ENCODE assay signal across 30 cellular contexts in genomic region chr16:70756071-70756470, GRCh38. TPM values are rescaled to one million over a fixed set of nuclear protein-coding genes. Genes with fewer than 3 reads are reported as not detected.
DNase-seq lines count a peak whose midpoint lies in the region; ATAC-seq, FAIRE-seq and TF ChIP-seq lines count a peak whose summit lies in the region.
"Had no signal": no experiment of that assay in that cellular context is flagged by ENCODE, and none has a peak within 500 bp of the region (broad histone marks: within the 10 kb centered on the region; RNA-seq: fewer than 3 reads in every experiment).

No MANE protein-coding gene starts in this region.

- no peak for ATAC-seq in stimulated activated effector memory CD8-positive, alpha-beta T cell treated with anti-CD3 and anti-CD28 coated beads, Interleukin-12 subunit alpha, Interleukin-12 subunit beta, amount 100 ng/mL, for 72 hours
- ATAC-seq: activated naive CD4-positive, alpha-beta T cell treated with anti-CD3 and anti-CD28 coated beads, Interleukin-2, amount 50 U/mL, for 72 hours; activated T-cell treated with anti-CD3 and anti-CD28 coated beads, Interleukin-2, amount 50 U/mL, for 72 hours; heart right ventricle; left colon had no signal

- H3K23ac ChIP-seq in mesendoderm (ENCODE audit: low read length): no peak overlapping the region

- peaks cover 2% of the 10 kb centered on the region for H3K27me3 Mint-ChIP-seq in brain
- H3K27me3 Mint-ChIP-seq: activated B cell treated with CpG ODN at 0.5 μM for 24 hours, IgD-negative memory B cell, type B pancreatic cell had no signal

- TF ChIP-seq POLR2A in adrenal gland (IDR thresholded peaks at IDR 0.05): no peak

- no peak overlapping the region for H4K5ac ChIP-seq in mesendoderm (ENCODE audit: low read length)

- CTCF ChIA-PET in RWPE1 (lab: Yijun Ruan, JAX): interaction anchor here (0.6 to 0.9 kb wide), 2 partner anchors 15 to 19 kb away, joined by 3 to 4 read pairs; no protein-coding TSS in a partner anchor

- H2BK5ac ChIP-seq in mesendoderm (ENCODE audit: low read length): no peak overlapping the region

- H3K18ac ChIP-seq in mesendoderm (ENCODE audit: low read length): no peak overlapping the region

- H3K4me1 Mint-ChIP-seq in brain: peaks cover 78% of the 10 kb centered on the region
- peaks cover 6% of the 10 kb centered on the region for H3K4me1 Mint-ChIP-seq in stimulated activated effector memory CD8-positive, alpha-beta T cell treated with anti-CD3 and anti-CD28 coated beads, Interleukin-12 subunit alpha, Interleukin-12 subunit beta, amount 100 ng/mL, for 72 hours
- H3K4me1 Mint-ChIP-seq: activated B cell treated with CpG ODN at 0.5 μM for 24 hours, IgD-negative memory B cell had no signal

- no peaks in the 10 kb centered on the region for H3K9me3 Mint-ChIP-seq in brain
- no peaks in the 10 kb centered on the region for H3K9me3 Mint-ChIP-seq in stimulated activated effector memory CD8-positive, alpha-beta T cell treated with anti-CD3 and anti-CD28 coated beads, Interleukin-12 subunit alpha, Interleukin-12 subunit beta, amount 100 ng/mL, for 72 hours
- H3K9me3 Mint-ChIP-seq: activated B cell treated with CpG ODN at 0.5 μM for 24 hours; activated naive CD4-positive, alpha-beta T cell treated with anti-CD3 and anti-CD28 coated beads, Interleukin-2, amount 50 U/mL, for 72 hours; activated T-cell treated with anti-CD3 and anti-CD28 coated beads, Interleukin-2, amount 50 U/mL, for 72 hours; IgD-negative memory B cell; type B pancreatic cell had no signal

- H3K27ac Mint-ChIP-seq in brain: peak overlapping the region in 4 of 5 experiments; percentile 26 to 82 (median 36)
- H3K27ac Mint-ChIP-seq in stimulated activated effector memory CD8-positive, alpha-beta T cell treated with anti-CD3 and anti-CD28 coated beads, Interleukin-12 subunit alpha, Interleukin-12 subunit beta, amount 100 ng/mL, for 72 hours: peak overlapping the region; percentile 57
- H3K27ac Mint-ChIP-seq: activated B cell treated with CpG ODN at 0.5 μM for 24 hours; activated T-cell treated with anti-CD3 and anti-CD28 coated beads, Interleukin-2, amount 50 U/mL, for 72 hours; IgD-negative memory B cell had no signal

- H2AK5ac ChIP-seq in mesendoderm (ENCODE audit: low read length): no peak overlapping the region

- H3K9ac ChIP-seq in kidney (ENCODE audit: low read length in 2 of 2): no peak overlapping the region
- H3K9ac ChIP-seq in mesendoderm (ENCODE audit: low read length): no peak overlapping the region

- no peak overlapping the region for H3K56ac ChIP-seq in mesendoderm (ENCODE audit: low read length)

- H3K4me1 ChIP-seq in kidney (ENCODE audit: control insufficient read depth in 1 of 2, insufficient read depth in 1 of 2, low read depth in 1 of 2, low read length in 2 of 2): peaks cover 9 to 37% of the 10 kb centered on the region in 2 donors
- peaks cover 14 to 16% of the 10 kb centered on the region in 2 donors for H3K4me1 ChIP-seq in adrenal gland (replicated peaks in 1 of 2)
- H3K4me1 ChIP-seq in mesendoderm (ENCODE audit: control insufficient read depth, low read depth, low read length): no peaks in the 10 kb centered on the region

- intact Hi-C loops in kidney (cut with DNase I): no loop called here
- intact Hi-C loops in adrenal gland (cut with DNase I): loop anchor here in 1 of 2 donors (5.0 kb wide), 1 partner anchor 74 kb away; no protein-coding TSS in a partner anchor

- H3K4me3 ChIP-seq in kidney (ENCODE audit: low read length in 2 of 2) (no peak overlapping the region), adrenal gland (no peak overlapping the region), mesendoderm (ENCODE audit: low read length) (no peak overlapping the region)
- H3K4me3 ChIP-seq: heart right ventricle, SJSA1 had no signal

- H3K27ac ChIP-seq in RWPE1: peak overlapping the region; percentile 95
- H3K27ac ChIP-seq in kidney (ENCODE audit: low read depth in 2 of 2, low read length in 2 of 2): no peak overlapping the region
- no peak overlapping the region for H3K27ac ChIP-seq in adrenal gland
- H3K27ac ChIP-seq in mesendoderm (ENCODE audit: low read depth, low read length): no peak overlapping the region
- H3K27ac ChIP-seq: heart right ventricle, neutrophil, SJSA1 had no signal

- H3K9me3 ChIP-seq in kidney (ENCODE audit: control insufficient read depth in 1 of 2, low read length in 2 of 2) (no peaks in the 10 kb centered on the region), adrenal gland (replicated peaks in 1 of 3) (no peaks in the 10 kb centered on the region)
- H3K9me3 ChIP-seq: Caco-2, heart right ventricle, neutrophil, SJSA1 had no signal

- no peaks in the 10 kb centered on the region for H3K79me1 ChIP-seq in mesendoderm (ENCODE audit: low read length)

- peaks cover 0 to 5% of the 10 kb centered on the region in 2 donors for H3K36me3 ChIP-seq in kidney (ENCODE audit: control insufficient read depth in 1 of 2, insufficient read depth in 2 of 2, low read length in 2 of 2)
- H3K36me3 ChIP-seq in adrenal gland (replicated peaks in 1 of 2): peaks cover 0 to 22% of the 10 kb centered on the region in 2 donors
- no peaks in the 10 kb centered on the region for H3K36me3 ChIP-seq in mesendoderm (ENCODE audit: control insufficient read depth, insufficient read depth, low read length)

- H3K36me3 Mint-ChIP-seq in brain: peaks cover 28% of the 10 kb centered on the region
- peaks cover 32% of the 10 kb centered on the region for H3K36me3 Mint-ChIP-seq in stimulated activated effector memory CD8-positive, alpha-beta T cell treated with anti-CD3 and anti-CD28 coated beads, Interleukin-12 subunit alpha, Interleukin-12 subunit beta, amount 100 ng/mL, for 72 hours
- H3K36me3 Mint-ChIP-seq: activated naive CD4-positive, alpha-beta T cell treated with anti-CD3 and anti-CD28 coated beads, Interleukin-2, amount 50 U/mL, for 72 hours had no signal

- no peak for FAIRE-seq in kidney (lab: Jason Lieb, UNC)
- FAIRE-seq: GM18507, small intestine had no signal

- H3K4ac ChIP-seq in mesendoderm (ENCODE audit: low read depth, low read length): no peak overlapping the region

- 91 to 96% (median 93%) methylated on average over 6 to 8 of the region's 8 CpGs for WGBS in adrenal gland, 4 donors
- WGBS in mesendoderm (ENCODE audit: extremely low coverage, insufficient coverage, low lambda C conversion rate): no CpG with 5 or more reads among the region's 8 CpGs

- H3K79me2 ChIP-seq in mesendoderm (ENCODE audit: control insufficient read depth, insufficient read depth, low read length): no peaks in the 10 kb centered on the region

- H4K8ac ChIP-seq in mesendoderm (ENCODE audit: low read depth, low read length): no peak overlapping the region

- H3K27me3 ChIP-seq in adrenal gland (no peaks in the 10 kb centered on the region), mesendoderm (ENCODE audit: insufficient read depth, low read length, poor library complexity) (no peaks in the 10 kb centered on the region)
- H3K27me3 ChIP-seq: heart right ventricle, neutrophil, SJSA1 had no signal

- no peak overlapping the region for H3K4me3 Mint-ChIP-seq in brain
- H3K4me3 Mint-ChIP-seq in stimulated activated effector memory CD8-positive, alpha-beta T cell treated with anti-CD3 and anti-CD28 coated beads, Interleukin-12 subunit alpha, Interleukin-12 subunit beta, amount 100 ng/mL, for 72 hours: no peak overlapping the region
- H3K4me3 Mint-ChIP-seq: activated B cell treated with CpG ODN at 0.5 μM for 24 hours; activated T-cell treated with anti-CD3 and anti-CD28 coated beads, Interleukin-2, amount 50 U/mL, for 72 hours; IgD-negative memory B cell; type B pancreatic cell had no signal

- DNase-seq in RWPE1 (ENCODE audit: low spot score) (no peak), kidney (peak; percentile 39), occipital lobe (lab: John Stamatoyannopoulos, UW) (no peak), adrenal gland (no peak), mesendoderm (no peak)
- no peak for DNase-seq in stimulated activated effector memory CD8-positive, alpha-beta T cell treated with anti-CD3 and anti-CD28 coated beads, Interleukin-12 subunit alpha, Interleukin-12 subunit beta, amount 100 ng/mL, for 72 hours (ENCODE audit: low spot score in 2 of 2)
- DNase-seq: activated B cell treated with CpG ODN at 0.5 μM for 24 hours; activated CD4-positive, alpha-beta T cell treated with anti-CD3 and anti-CD28 coated beads, Interleukin-2, amount 50 U/mL, for 4 hours; activated T-cell treated with anti-CD3 and anti-CD28 coated beads, Interleukin-2, amount 50 U/mL, for 72 hours; Caco-2; cerebellar nuclear complex; DND-41; effector CD4-positive, alpha-beta T cell; foreskin fibroblast; HCEC 1CT; heart right ventricle; left colon; NCI-H1092 treated with DMSO at 0.1 percent for 48 hours; NCI-H187 treated with DMSO at 0.1 percent for 48 hours; NCI-H69; small intestine; stimulated activated CD4-positive, alpha-beta T cell treated with anti-CD3 and anti-CD28 coated beads, Interleukin-1b, Interleukin-23, amount 100 ng/mL, for 48 hours; stimulated activated CD8-positive, alpha-beta memory T cell treated with anti-CD3 and anti-CD28 coated beads, Interleukin-4, amount 100 ng/mL, for 48 hours had no signal

- no peak overlapping the region for H2BK15ac ChIP-seq in mesendoderm (replicated peaks; ENCODE audit: low read depth)

- POLR2A ChIA-PET in RWPE1 (lab: Yijun Ruan, JAX; ENCODE audit: low non-redundant PET): no interaction called here

- no peak overlapping the region for H3K4me2 ChIP-seq in mesendoderm (ENCODE audit: low read length)

- no peak overlapping the region for H2BK120ac ChIP-seq in mesendoderm (ENCODE audit: low read depth, low read length)

- TF ChIP-seq CTCF in RWPE1 (conservative IDR thresholded peaks at IDR 0.05; ENCODE audit: low read depth) (no peak), brain (conservative IDR thresholded peaks at IDR 0.05) (no peak), kidney (IDR thresholded peaks at IDR 0.05; ENCODE audit: borderline replicate concordance, extremely low read depth, insufficient read depth) (no peak), adrenal gland (IDR thresholded peaks at IDR 0.05) (no peak)

RNA-seq across cellular contexts. Expression of gene VAC14, which starts 44.9 kb away (rescaled TPM):
- polyA plus RNA-seq in brain (ENCODE audit: insufficient read depth, low read depth, low replicate concordance) (76.0 TPM), kidney (ENCODE audit: insufficient read depth, low read depth, low replicate concordance) (41.9 TPM), adrenal gland (10 to 100 TPM; 24.6 to 74.3 (median 66.2) TPM)
- total RNA-seq in kidney (36.8 TPM), occipital lobe (15.9 TPM), adrenal gland (10 to 100 TPM; 31.0 to 74.8 (median 50.1) TPM)
- 28.6 TPM for polyA plus RNA-seq in mesendoderm (2013, experiment 1 of 2)
- 28.4 TPM for polyA plus RNA-seq in mesendoderm (2013, experiment 2 of 2)
